Comparison of ENCODE assay signal across 14 cellular contexts in the genomic region with DNA sequence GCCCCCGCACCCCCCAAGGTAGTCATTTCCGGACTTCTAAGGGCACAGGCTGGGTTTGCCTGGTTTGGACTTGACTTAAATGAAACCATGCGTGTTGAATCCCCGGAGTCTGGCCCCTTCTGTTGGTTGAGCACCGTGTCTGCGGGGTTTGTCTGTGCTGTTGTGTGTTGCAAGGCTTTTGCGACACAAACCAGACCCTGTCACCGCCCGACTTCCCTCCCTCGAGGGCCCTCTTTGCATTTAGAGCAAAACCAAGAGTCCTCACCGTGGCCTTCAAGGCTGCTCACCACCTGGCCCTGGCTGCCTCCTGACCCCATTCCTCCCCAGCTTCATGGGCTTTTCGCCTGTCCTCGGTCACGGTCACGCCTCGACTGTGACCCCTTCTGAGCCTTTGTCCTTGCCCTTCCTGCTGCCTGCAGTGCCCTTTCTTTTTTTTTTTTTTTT. TPM values are rescaled to one million over a fixed set of nuclear protein-coding genes. Genes with fewer than 3 reads are reported as not detected.
A peak's percentile ranks its signal among the peaks of the same experiment; 100 is the strongest.
DNase-seq lines count a peak whose midpoint lies in the region; ATAC-seq and TF ChIP-seq lines count a peak whose summit lies in the region.
"Had no signal": no experiment of that assay in that cellular context is flagged by ENCODE, and none has a peak within 500 bp of the region (broad histone marks: within the 10 kb centered on the region; RNA-seq: fewer than 3 reads in every experiment).

No MANE protein-coding gene starts in this region.

- H4K20me1 ChIP-seq in GM23248 (ENCODE audit: insufficient read depth): no peaks in the 10 kb centered on the region
- peaks cover 27% of the 10 kb centered on the region for H4K20me1 ChIP-seq in smooth muscle cell (ENCODE audit: low read depth)
- no peaks in the 10 kb centered on the region for H4K20me1 ChIP-seq in Karpas-422 (ENCODE audit: insufficient read depth, low read depth, low read length)

- ATAC-seq in HG02571 (IDR thresholded peaks at IDR 0.05; ENCODE audit: unreplicated experiment): no peak

- H3K9me2 ChIP-seq in GM23248 (ENCODE audit: insufficient read depth): no peaks in the 10 kb centered on the region
- H3K9me2 ChIP-seq in Karpas-422 (replicated peaks; ENCODE audit: insufficient read depth, low read length): no peaks in the 10 kb centered on the region

- H3K27ac ChIP-seq in GM23248 (peak overlapping the region; percentile 97), smooth muscle cell (ENCODE audit: low read depth) (peak overlapping the region; percentile 95), Karpas-422 (ENCODE audit: low read length) (no peak overlapping the region)

- H3K36me3 ChIP-seq in GM23248 (ENCODE audit: low read depth): no peaks in the 10 kb centered on the region
- H3K36me3 ChIP-seq in smooth muscle cell (ENCODE audit: low read depth): no peaks in the 10 kb centered on the region
- H3K36me3 ChIP-seq in Karpas-422 (ENCODE audit: insufficient read depth, low read length): no peaks in the 10 kb centered on the region

- H3K9me3 ChIP-seq in GM23248 (ENCODE audit: low read depth) (no peaks in the 10 kb centered on the region), smooth muscle cell (replicated peaks; ENCODE audit: low read depth) (no peaks in the 10 kb centered on the region), Karpas-422 (ENCODE audit: low read length) (no peaks in the 10 kb centered on the region)

- peak; percentile 69 for DNase-seq in GM23248
- DNase-seq in amniotic epithelial cell (ENCODE audit: low read depth): peak; percentile 67
- DNase-seq in iris pigment epithelial cell (ENCODE audit: low read depth): peak; percentile 45
- peak; percentile 41 for DNase-seq in smooth muscle cell (lab: John Stamatoyannopoulos, UW; ENCODE audit: unreplicated experiment)
- DNase-seq in Karpas-422: no peak
- no peak for DNase-seq in COLO829 (ENCODE audit: low spot score)
- DNase-seq in ureter (ENCODE audit: low spot score): no peak
- DNase-seq: aorta; CD8-positive, alpha-beta memory T cell; Kasumi-1; NCI-H510A; stimulated activated naive CD4-positive, alpha-beta T cell treated with Interleukin-2 at 50 U/mL for 16 hours; T-helper 2 cell had no signal

- peaks cover 45% of the 10 kb centered on the region for H3F3A ChIP-seq in GM23248 (ENCODE audit: insufficient read depth)
- peaks cover 71% of the 10 kb centered on the region for H3F3A ChIP-seq in smooth muscle cell (ENCODE audit: low read depth)

- in situ Hi-C loops in GM23248 (cut with MboI): no loop called here

- H3K79me2 ChIP-seq in GM23248 (ENCODE audit: insufficient read depth) (peaks cover 35% of the 10 kb centered on the region), smooth muscle cell (ENCODE audit: low read depth) (peaks cover 75% of the 10 kb centered on the region), Karpas-422 (ENCODE audit: low read length) (no peaks in the 10 kb centered on the region)

- no peaks in the 10 kb centered on the region for H3K27me3 ChIP-seq in GM23248 (replicated peaks; ENCODE audit: insufficient read depth)
- H3K27me3 ChIP-seq in smooth muscle cell (ENCODE audit: low read depth): no peaks in the 10 kb centered on the region
- H3K27me3 ChIP-seq in Karpas-422 (ENCODE audit: low read length): no peaks in the 10 kb centered on the region

- H3K9ac ChIP-seq in GM23248 (peak overlapping the region; percentile 83), smooth muscle cell (ENCODE audit: low read depth) (peak overlapping the region; percentile 59), Karpas-422 (ENCODE audit: low read length) (no peak overlapping the region)

- no peak overlapping the region for H3K4me3 ChIP-seq in GM23248
- H3K4me3 ChIP-seq in smooth muscle cell: peak overlapping the region; percentile 14
- no peak overlapping the region for H3K4me3 ChIP-seq in Karpas-422 (ENCODE audit: low read length)

- H2AFZ ChIP-seq in GM23248 (peak overlapping the region; percentile 48), smooth muscle cell (ENCODE audit: low read depth) (no peak overlapping the region), Karpas-422 (ENCODE audit: low read length) (no peak overlapping the region)

- TF ChIP-seq CTCF in smooth muscle cell (IDR thresholded peaks at IDR 0.05; ENCODE audit: borderline replicate concordance, insufficient read depth, poor library complexity, severe bottlenecking): no peak

- WGBS in GM23248 (ENCODE audit: low coverage in 1 of 2, low lambda C conversion rate in 2 of 2, missing lambda C conversion rate in 2 of 2), 2 experiments: 29 to 32% methylated on average over 16 of the region's 16 CpGs
- 15% methylated on average over 16 of the region's 16 CpGs for WGBS in smooth muscle cell (ENCODE audit: low lambda C conversion rate)

- peak overlapping the region; percentile 48 for H3K4me2 ChIP-seq in GM23248 (ENCODE audit: unreplicated experiment)
- peak overlapping the region; percentile 81 for H3K4me2 ChIP-seq in smooth muscle cell
- no peak overlapping the region for H3K4me2 ChIP-seq in Karpas-422 (ENCODE audit: low read depth, low read length, poor library complexity, severe bottlenecking)

- peaks cover 67% of the 10 kb centered on the region for H3K4me1 ChIP-seq in GM23248 (ENCODE audit: insufficient read depth)
- peaks cover 26% of the 10 kb centered on the region for H3K4me1 ChIP-seq in smooth muscle cell (ENCODE audit: low read depth)
- H3K4me1 ChIP-seq in Karpas-422 (ENCODE audit: low read length): no peaks in the 10 kb centered on the region

RNA-seq across cellular contexts. Expression of a gene that starts 7.4 kb away (rescaled TPM):
- total RNA-seq in GM23248 (2014; rRNA removed; shearing (Covaris generic)): 36.2 and 36.3 TPM in 2 replicates
- 21.5 and 22.6 TPM in 2 replicates for polyA plus RNA-seq in GM23248 (2016; fragmentation: Nextera tagmentation; extraction: Ambion mirVana)
- total RNA-seq in smooth muscle cell: 63.1 and 104 TPM in 2 replicates
- polyA plus RNA-seq in smooth muscle cell: 79.7 and 105 TPM in 2 replicates
- total RNA-seq in Karpas-422 (2014; rRNA removed; shearing (Covaris generic); ENCODE audit: low replicate concordance): not detected in 2 replicates
- 192 TPM for total RNA-seq in ureter

Comparison
In these comparisons a context has a peak if more than half of its experiments do, and no peak if none do; other contexts are left out.
1. DNase-seq: peak in GM23248 (single experiment), amniotic epithelial cell (single experiment), iris pigment epithelial cell (single experiment) and smooth muscle cell (single experiment); none in Karpas-422 (single experiment), COLO829 (single experiment) and ureter (single experiment).
2. RNA of a gene that starts 7.4 kb away (total RNA-seq): 192 TPM in ureter (single experiment), 63.1 to 104 TPM in smooth muscle cell and 36.2 to 36.3 TPM in GM23248; not detected in Karpas-422; every median in the first group is over 10 times any median in the second.